In the genomic region with DNA sequence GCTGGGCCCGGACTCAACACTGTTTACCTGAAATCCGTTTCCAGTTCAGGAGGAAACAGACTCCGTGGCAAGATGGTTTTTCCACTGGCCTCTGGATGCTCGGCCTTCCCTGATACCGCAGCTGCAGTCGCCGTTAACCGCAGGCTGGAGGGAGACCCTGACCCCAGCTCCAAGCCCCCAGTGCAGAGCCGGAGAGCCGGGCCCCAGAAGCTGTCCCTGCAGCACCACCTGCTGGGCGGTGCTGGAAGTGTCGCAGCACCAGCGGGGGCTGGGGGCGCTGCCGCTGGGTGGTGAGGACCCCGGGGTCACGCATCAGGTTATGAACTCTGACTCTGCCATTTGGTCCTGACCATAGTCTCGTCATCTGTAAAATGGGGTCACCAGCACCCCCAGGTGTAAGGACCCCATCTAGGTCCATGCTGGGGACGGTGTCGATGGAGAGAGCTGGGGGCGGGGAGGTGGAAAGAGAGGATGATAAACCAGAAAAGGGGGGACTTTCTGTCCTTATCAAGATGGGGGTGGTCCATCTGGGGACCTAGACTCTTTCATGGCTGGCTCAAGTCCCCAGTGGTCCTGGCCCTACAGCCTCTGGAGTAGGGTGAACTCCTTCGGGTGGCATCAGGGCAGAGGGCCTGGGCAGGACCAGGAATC, we compare ENCODE assay signal across 8 cellular contexts. TPM values are rescaled to one million over a fixed set of nuclear protein-coding genes. Genes with fewer than 3 reads are reported as not detected.
DNase-seq lines count a peak whose midpoint lies in the region; ATAC-seq and TF ChIP-seq lines count a peak whose summit lies in the region.

No MANE protein-coding gene starts in this region.

- H3K27ac ChIP-seq in sigmoid colon, result no peak overlapping the region

- no peaks in the 10 kb centered on the region for H3K4me1 ChIP-seq in sigmoid colon

- no peaks in the 10 kb centered on the region for H3K36me3 Mint-ChIP-seq in activated CD8-positive, alpha-beta T cell treated with anti-CD3 and anti-CD28 coated beads for 36 hours (ENCODE audit: low read depth)

- TF ChIP-seq CTCF in activated CD8-positive, alpha-beta T cell treated with anti-CD3 and anti-CD28 coated beads for 36 hours (IDR thresholded peaks at IDR 0.05), result peak; percentile 99
- TF ChIP-seq CTCF in fibroblast of pulmonary artery (IDR thresholded peaks at IDR 0.05; ENCODE audit: low read length, missing control alignments) (peak; percentile 87), sigmoid colon (IDR thresholded peaks at IDR 0.05) (peak; percentile 22 to 76 (median 60))

- CTCF ChIA-PET in HEK293T (lab: Yijun Ruan, JAX), result interaction anchor here (0.6 to 3.8 kb wide), 13 partner anchors 11 to 322 kb away, joined by 3 to 44 read pairs (median 4); no protein-coding TSS in a partner anchor
- CTCF ChIA-PET in activated CD8-positive, alpha-beta T cell treated with anti-CD3 and anti-CD28 coated beads for 36 hours (lab: Charles Lee), result interaction anchor here (0.6 to 3.0 kb wide), 12 partner anchors 9 to 158 kb away, joined by 3 to 42 read pairs (median 4); no protein-coding TSS in a partner anchor

- peaks cover 0 to 13% (median 4%) of the 10 kb centered on the region in 4 donors for H3K9me3 ChIP-seq in sigmoid colon

- no peak for TF ChIP-seq EP300 in sigmoid colon (IDR thresholded peaks at IDR 0.05)

- peaks cover 18% of the 10 kb centered on the region for H3K9me3 Mint-ChIP-seq in activated CD8-positive, alpha-beta T cell treated with anti-CD3 and anti-CD28 coated beads for 36 hours

- no peaks in the 10 kb centered on the region for H3K4me1 Mint-ChIP-seq in activated CD8-positive, alpha-beta T cell treated with anti-CD3 and anti-CD28 coated beads for 36 hours (ENCODE audit: low read depth)

- no peak overlapping the region for H3K4me3 Mint-ChIP-seq in activated CD8-positive, alpha-beta T cell treated with anti-CD3 and anti-CD28 coated beads for 36 hours

- ATAC-seq in activated CD8-positive, alpha-beta T cell treated with anti-CD3 and anti-CD28 coated beads for 36 hours, result peak; percentile 65
- no peak for ATAC-seq in GM19397 (IDR thresholded peaks at IDR 0.05; ENCODE audit: unreplicated experiment)

- no peaks in the 10 kb centered on the region for H3K36me3 ChIP-seq in sigmoid colon

- peaks cover 9 to 77% (median 35%) of the 10 kb centered on the region in 3 donors for H3K27me3 ChIP-seq in sigmoid colon

- H3K4me3 ChIP-seq in fibroblast of pulmonary artery (replicated peaks; ENCODE audit: low read depth, low read length) (no peak overlapping the region), sigmoid colon (no peak overlapping the region)

- no peak for TF ChIP-seq POLR2A in sigmoid colon (IDR thresholded peaks at IDR 0.05)

- 21% methylated on average over 22 of the region's 22 CpGs for WGBS in sigmoid colon, 2 donors

- intact Hi-C loops in activated CD8-positive, alpha-beta T cell treated with anti-CD3 and anti-CD28 coated beads for 36 hours (cut with micrococcal nuclease), result loop anchor here (5.0 to 10.0 kb wide), 2 partner anchors 75 to 157 kb away; no protein-coding TSS in a partner anchor
- intact Hi-C loops in sigmoid colon (cut with DNase I), result loop anchor here (5.0 kb wide), 1 partner anchor 70 kb away; no protein-coding TSS in a partner anchor

- peaks cover 11% of the 10 kb centered on the region for H3K27me3 Mint-ChIP-seq in activated CD8-positive, alpha-beta T cell treated with anti-CD3 and anti-CD28 coated beads for 36 hours

- DNase-seq in AG20443 (ENCODE audit: low spot score) (peak; percentile 82), HEK293T (ENCODE audit: extremely low spot score) (peak; percentile 76), fibroblast of pulmonary artery (ENCODE audit: low read depth) (peak; percentile 3), sigmoid colon (no peak), DMS114 treated with DMSO at 0.1 percent for 48 hours (lab: John Stamatoyannopoulos, UW; ENCODE audit: unreplicated experiment) (no peak), cerebellar nuclear complex (lab: John Stamatoyannopoulos, UW) (no peak)
- peak; percentile 27 for DNase-seq in activated CD8-positive, alpha-beta T cell treated with anti-CD3 and anti-CD28 coated beads for 36 hours

- no peak overlapping the region for H3K27ac Mint-ChIP-seq in activated CD8-positive, alpha-beta T cell treated with anti-CD3 and anti-CD28 coated beads for 36 hours

- POLR2A ChIA-PET in HEK293T (lab: Yijun Ruan, JAX), result interaction anchor here (1.0 kb wide), 1 partner anchor 73 kb away, joined by 3 read pairs; no protein-coding TSS in a partner anchor
- POLR2A ChIA-PET in activated CD8-positive, alpha-beta T cell treated with anti-CD3 and anti-CD28 coated beads for 36 hours (lab: Charles Lee), result interaction anchor here (0.9 kb wide), 1 partner anchor 165 kb away, joined by 3 read pairs; no protein-coding TSS in a partner anchor

TF ChIP-seq in HEK293T, 16 proteins besides CTCF, POLR2A, EP300 and RAD21:
- TF ChIP-seq FOXM1 (IDR thresholded peaks at IDR 0.05; ENCODE audit: borderline replicate concordance), result peak; percentile 48; the same call in 1 of the 2 replicates
- TF ChIP-seq, protein P1, sequence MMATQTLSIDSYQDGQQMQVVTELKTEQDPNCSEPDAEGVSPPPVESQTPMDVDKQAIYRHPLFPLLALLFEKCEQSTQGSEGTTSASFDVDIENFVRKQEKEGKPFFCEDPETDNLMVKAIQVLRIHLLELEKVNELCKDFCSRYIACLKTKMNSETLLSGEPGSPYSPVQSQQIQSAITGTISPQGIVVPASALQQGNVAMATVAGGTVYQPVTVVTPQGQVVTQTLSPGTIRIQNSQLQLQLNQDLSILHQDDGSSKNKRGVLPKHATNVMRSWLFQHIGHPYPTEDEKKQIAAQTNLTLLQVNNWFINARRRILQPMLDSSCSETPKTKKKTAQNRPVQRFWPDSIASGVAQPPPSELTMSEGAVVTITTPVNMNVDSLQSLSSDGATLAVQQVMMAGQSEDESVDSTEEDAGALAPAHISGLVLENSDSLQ (IDR thresholded peaks at IDR 0.05), result no peak
- TF ChIP-seq FOXA1 (IDR thresholded peaks at IDR 0.05), result no peak

RNA-seq across cellular contexts. Expression of gene CHRNA4, which starts 20.8 kb away (rescaled TPM):
- total RNA-seq in activated CD8-positive, alpha-beta T cell treated with anti-CD3 and anti-CD28 coated beads for 36 hours, result not detected
- total RNA-seq in sigmoid colon, result 1 to 10 TPM in 1 of 4 donors, not detected in 3; 1.1 TPM
- polyA plus RNA-seq in sigmoid colon, result under 1 TPM in 1 of 3 donors, not detected in 2; 0.07 TPM

Comparison
In these comparisons a context has a peak if more than half of its experiments do, and no peak if none do; other contexts are left out.
1. DNase-seq: peak in AG20443 (single experiment), HEK293T (single experiment), activated CD8-positive, alpha-beta T cell treated with anti-CD3 and anti-CD28 coated beads for 36 hours (single experiment) and fibroblast of pulmonary artery (single experiment); none in sigmoid colon (single experiment), DMS114 treated with DMSO at 0.1 percent for 48 hours (single experiment) and cerebellar nuclear complex (0 of 2).
2. Peak in every context shown above with its lines, with median percentiles within 50 percentile points of each other: CTCF ChIP-seq.